In the genomic region with DNA sequence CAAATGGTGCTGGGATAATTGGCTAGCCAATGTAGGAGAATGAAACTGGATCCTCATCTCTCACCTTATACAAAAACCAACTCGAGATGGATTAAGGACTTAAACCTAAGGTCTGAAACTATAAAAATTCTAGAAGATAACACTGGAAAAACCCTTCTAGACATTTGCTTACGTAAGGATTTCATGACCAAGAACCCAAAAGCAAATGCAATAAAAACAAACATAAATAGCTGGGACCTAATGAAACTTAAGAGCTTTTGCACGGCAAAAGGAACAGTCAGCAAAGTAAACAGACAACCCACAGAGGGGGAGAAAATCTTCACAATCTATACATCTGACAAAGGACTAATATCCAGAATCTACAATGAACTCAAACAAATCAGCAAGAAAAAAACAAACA, we compare ENCODE assay signal across 3 cellular contexts. TPM values are rescaled to one million over a fixed set of nuclear protein-coding genes. Genes with fewer than 3 reads are reported as not detected.
"Had no signal": no experiment of that assay in that cellular context is flagged by ENCODE, and none has a peak within 500 bp of the region (broad histone marks: within the 10 kb centered on the region; RNA-seq: fewer than 3 reads in every experiment).

No MANE protein-coding gene starts in this region.

RNA-seq across cellular contexts. Expression of gene CCDC141, which starts 35.7 kb away (rescaled TPM):
- total RNA-seq: PC-9, SJSA1, SK-MEL-5 had no signal
